Comparison of ENCODE assay signal across 2 cellular contexts in genomic region chr13:53254495-53254894, GRCh38.
A peak's percentile ranks its signal among the peaks of the same experiment; 100 is the strongest.
TF ChIP-seq lines count a peak whose summit lies in the region.

No MANE protein-coding gene starts in this region.

TF ChIP-seq in SK-N-SH, 30 proteins besides CTCF, POLR2A, EP300 and RAD21:
- TF ChIP-seq REST (IDR thresholded peaks at IDR 0.05; ENCODE audit: low read depth, low read length), result peak; percentile 87
- TF ChIP-seq TCF12 (IDR thresholded peaks at IDR 0.05), result no peak
- no peak for TF ChIP-seq YY1 (IDR thresholded peaks at IDR 0.05; ENCODE audit: low read depth)
- no peak for TF ChIP-seq RFX5 (IDR thresholded peaks at IDR 0.05; ENCODE audit: low read length)
- TF ChIP-seq POLR2AphosphoS5 (IDR thresholded peaks at IDR 0.05; ENCODE audit: low read depth, low read length), result no peak
- TF ChIP-seq PBX3 (IDR thresholded peaks at IDR 0.05), result no peak

TF ChIP-seq in SK-N-SH treated with all-trans-retinoic acid at 6 μM for 48 hours, 23 proteins besides CTCF, POLR2A, EP300 and RAD21 (continued from another document):
- TF ChIP-seq PATZ1 (CRISPR knock-in tag; IDR thresholded peaks at IDR 0.05; ENCODE audit: borderline replicate concordance) (no peak), ZFP3 (CRISPR knock-in tag; IDR thresholded peaks at IDR 0.05) (no peak), BACH2 (CRISPR knock-in tag; IDR thresholded peaks at IDR 0.05; ENCODE audit: borderline replicate concordance) (no peak), ISL1 (CRISPR knock-in tag; IDR thresholded peaks at IDR 0.05) (no peak), CREB5 (CRISPR knock-in tag; IDR thresholded peaks at IDR 0.05; ENCODE audit: low read depth) (no peak), ZNF70 (CRISPR knock-in tag; IDR thresholded peaks at IDR 0.05) (no peak), RARB (CRISPR knock-in tag; IDR thresholded peaks at IDR 0.05) (no peak)
